In the genomic region with DNA sequence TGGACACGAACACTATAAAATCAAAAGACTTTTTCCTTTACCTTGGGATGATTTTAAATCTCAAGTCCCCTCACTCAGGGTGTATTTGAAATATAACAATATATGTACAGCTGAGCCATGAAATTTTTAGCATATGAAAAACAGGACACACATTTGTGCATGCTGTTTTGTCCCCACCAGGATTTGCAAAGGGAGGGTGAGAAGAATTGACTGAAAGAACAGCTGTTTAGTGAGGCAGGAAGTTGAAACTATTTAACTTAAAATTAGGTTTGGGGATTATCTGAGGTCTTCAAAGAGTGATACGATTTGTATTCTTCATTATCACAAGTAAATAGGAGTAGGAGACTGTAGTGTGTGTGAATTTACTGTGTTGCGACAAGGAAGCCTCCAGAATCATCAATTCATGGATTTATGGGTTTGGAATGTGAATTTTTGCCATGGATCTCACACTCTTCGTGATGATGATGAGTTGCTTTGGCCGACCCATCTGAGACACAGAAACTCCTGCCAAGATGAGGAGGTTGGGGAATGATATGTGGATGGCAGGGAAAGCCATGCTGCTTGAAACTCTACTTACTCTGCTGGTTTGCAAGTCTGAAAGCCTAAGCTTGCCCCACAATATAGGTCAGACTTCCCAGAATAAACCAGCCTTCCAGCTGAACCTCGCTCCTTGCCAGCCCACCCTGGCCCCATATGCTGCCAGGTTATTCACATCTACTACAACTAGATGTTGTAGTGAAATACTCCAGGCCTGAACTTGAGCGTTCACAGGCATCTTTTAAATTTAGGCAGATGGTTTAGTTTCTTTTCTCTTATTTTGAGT, we compare ENCODE assay signal across 16 cellular contexts.
"Had no signal": no experiment of that assay in that cellular context is flagged by ENCODE, and none has a peak within 500 bp of the region (broad histone marks: within the 10 kb centered on the region; RNA-seq: fewer than 3 reads in every experiment).

No MANE protein-coding gene starts in this region.

- H3K36me3 ChIP-seq: prostate gland, sigmoid colon, upper lobe of left lung had no signal

- H3K9me3 ChIP-seq: prostate gland, sigmoid colon, upper lobe of left lung had no signal

- ATAC-seq: activated CD8-positive, alpha-beta T cell treated with anti-CD3 and anti-CD28 coated beads, Interleukin-2, amount 10 ng/mL, durations not matched to agents 7 days and 5 days; activated naive CD8-positive, alpha-beta T cell treated with anti-CD3 and anti-CD28 coated beads, Interleukin-2, amount 50 U/mL, for 24 hours; stimulated activated naive CD8-positive, alpha-beta T cell treated with anti-CD3 and anti-CD28 coated beads, Interleukin-15, Interleukin-2, amounts not matched to agents 100 U/mL and 50 U/mL, for 24 hours had no signal

- H3K27me3 ChIP-seq: hepatocyte, sigmoid colon, upper lobe of left lung had no signal

- H3K27ac ChIP-seq: hepatocyte, prostate gland, sigmoid colon, upper lobe of left lung had no signal

- H3K4me1 ChIP-seq: prostate gland, sigmoid colon, upper lobe of left lung had no signal

- H3K79me2 ChIP-seq: hepatocyte had no signal

- H3K4me3 ChIP-seq: hepatocyte, prostate gland, sigmoid colon, upper lobe of left lung had no signal

- H2AFZ ChIP-seq: hepatocyte had no signal

- H3K4me2 ChIP-seq: hepatocyte had no signal

- DNase-seq: activated CD4-positive, alpha-beta T cell treated with anti-CD3 and anti-CD28 coated beads for 4 hours; activated CD8-positive, alpha-beta memory T cell treated with anti-CD3 and anti-CD28 coated beads, Interleukin-2, amount 50 U/mL, for 48 hours; activated CD8-positive, alpha-beta T cell treated with anti-CD3 and anti-CD28 coated beads, Interleukin-2, amount 10 ng/mL, durations not matched to agents 7 days and 5 days; activated naive CD4-positive, alpha-beta T cell treated with Interleukin-2 at 50 U/mL for 16 hours; activated naive CD8-positive, alpha-beta T cell treated with anti-CD3 and anti-CD28 coated beads, Interleukin-2, amount 50 U/mL, for 24 hours; cortex of kidney; effector CD8-positive, alpha-beta T cell; naive B cell; occipital lobe; sigmoid colon; stimulated activated CD4-positive, alpha-beta T cell treated with anti-CD3 and anti-CD28 coated beads, Interleukin-12 subunit alpha, Interleukin-12 subunit beta, amount 100 ng/mL, for 4 hours; stimulated activated naive CD8-positive, alpha-beta T cell treated with anti-CD3 and anti-CD28 coated beads, Interleukin-15, Interleukin-2, amounts not matched to agents 100 U/mL and 50 U/mL, for 24 hours; T1000; upper lobe of left lung had no signal
